ENCODE assay signal across 21 cellular contexts in the genomic region with DNA sequence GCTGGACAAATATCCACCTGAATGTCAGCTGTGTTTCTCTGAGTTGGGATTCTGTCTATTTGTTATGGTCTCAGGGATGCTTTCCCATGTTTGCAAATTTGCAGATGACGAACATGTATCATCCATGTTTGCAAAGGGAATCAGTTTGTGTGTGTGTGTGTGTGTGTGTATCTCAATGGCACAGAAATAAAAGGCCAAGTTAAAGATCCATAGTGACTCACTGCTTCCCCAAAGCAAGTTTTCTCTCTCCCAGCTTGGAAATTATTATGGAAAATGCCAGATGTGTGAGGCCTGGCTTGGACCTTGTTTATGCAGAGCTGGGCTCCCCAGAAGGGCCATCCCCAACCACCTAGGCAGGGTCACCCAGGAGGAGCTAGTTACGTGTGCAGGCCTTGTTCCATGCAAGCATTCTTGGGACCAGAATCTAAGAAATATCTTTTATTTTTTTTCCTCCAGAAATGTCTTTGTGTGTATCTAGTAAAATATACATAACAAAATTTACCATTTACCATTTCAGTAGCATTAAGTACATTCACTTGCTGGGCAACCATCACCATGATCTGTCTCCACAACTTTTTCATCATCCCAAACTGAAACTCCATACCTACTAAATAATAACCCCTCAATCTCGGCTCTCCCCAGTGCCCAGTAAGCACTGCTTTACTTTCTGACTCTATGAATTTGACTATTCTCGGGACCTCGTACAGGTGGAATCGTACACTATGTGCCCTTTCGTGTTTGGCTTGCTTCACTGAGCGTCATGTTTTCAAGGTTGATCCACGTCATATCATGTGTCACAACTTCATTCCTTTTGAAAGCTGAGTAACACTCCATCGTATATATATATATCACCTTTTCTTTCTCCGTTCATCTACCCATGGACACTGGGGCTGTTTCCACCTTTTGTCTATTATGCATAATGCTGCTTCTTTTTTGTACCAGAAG. TPM values are rescaled to one million over a fixed set of nuclear protein-coding genes. Genes with fewer than 3 reads are reported as not detected.
A peak's percentile ranks its signal among the peaks of the same experiment; 100 is the strongest.
DNase-seq lines count a peak whose midpoint lies in the region; ATAC-seq, FAIRE-seq and TF ChIP-seq lines count a peak whose summit lies in the region.
"Had no signal": no experiment of that assay in that cellular context is flagged by ENCODE, and none has a peak within 500 bp of the region (broad histone marks: within the 10 kb centered on the region; RNA-seq: fewer than 3 reads in every experiment).

No MANE protein-coding gene starts in this region.

- 53 to 62% (median 58%) methylated on average over 11 of the region's 11 CpGs for WGBS in adrenal gland, 4 donors

- no peak for TF ChIP-seq CTCF in adrenal gland (IDR thresholded peaks at IDR 0.05)
- no peak for TF ChIP-seq CTCF in keratinocyte (optimal IDR thresholded peaks at IDR 0.05 in 1 of 3, IDR thresholded peaks at IDR 0.05 in 1 of 3, conservative IDR thresholded peaks at IDR 0.05 in 1 of 3; ENCODE audit: extremely low read depth in 1 of 3, insufficient read depth in 2 of 3, low read length in 3 of 3)

- peaks cover 15% of the 10 kb centered on the region for H3K79me2 ChIP-seq in keratinocyte (ENCODE audit: control insufficient read depth, insufficient read depth, low read length)

- H3K27me3 ChIP-seq in adrenal gland = no peaks in the 10 kb centered on the region
- H3K27me3 ChIP-seq in keratinocyte (ENCODE audit: control insufficient read depth, extremely low read depth, insufficient read depth, low read length) = no peaks in the 10 kb centered on the region
- no peaks in the 10 kb centered on the region for H3K27me3 ChIP-seq in stomach smooth muscle (ENCODE audit: control insufficient read depth in 1 of 2, insufficient read depth in 2 of 2, low read length in 2 of 2)
- H3K27me3 ChIP-seq: neutrophil, SJCRH30 had no signal

- H3K4me3 ChIP-seq in adrenal gland = no peak overlapping the region
- H3K4me3 ChIP-seq in keratinocyte (ENCODE audit: control insufficient read depth in 2 of 3, extremely low read depth in 1 of 3, insufficient read depth in 2 of 3, low read depth in 1 of 3, low read length in 3 of 3) = no peak overlapping the region
- no peak overlapping the region for H3K4me3 ChIP-seq in stomach smooth muscle (ENCODE audit: low read length in 2 of 2)
- H3K4me3 ChIP-seq: SJCRH30 had no signal

- H3K36me3 ChIP-seq in adrenal gland (replicated peaks in 1 of 2) (no peaks in the 10 kb centered on the region), keratinocyte (ENCODE audit: control insufficient read depth in 2 of 2, extremely low read depth in 1 of 2, insufficient read depth in 2 of 2, low read length in 2 of 2) (no peaks in the 10 kb centered on the region), stomach smooth muscle (ENCODE audit: control insufficient read depth in 2 of 2, insufficient read depth in 2 of 2, low read length in 2 of 2) (no peaks in the 10 kb centered on the region)
- H3K36me3 ChIP-seq: neutrophil, SJCRH30 had no signal

- H3K9me3 ChIP-seq in adrenal gland (replicated peaks in 1 of 3) = no peaks in the 10 kb centered on the region
- H3K9me3 ChIP-seq in keratinocyte (ENCODE audit: control insufficient read depth, low read depth, low read length) = no peaks in the 10 kb centered on the region
- no peaks in the 10 kb centered on the region for H3K9me3 ChIP-seq in stomach smooth muscle (ENCODE audit: control insufficient read depth in 2 of 2, low read length in 2 of 2)
- H3K9me3 ChIP-seq: neutrophil, SJCRH30 had no signal

- DNase-seq in activated CD8-positive, alpha-beta memory T cell treated with anti-CD3 and anti-CD28 coated beads, Interleukin-2, amount 50 U/mL, for 48 hours = peak; percentile 22
- no peak for DNase-seq in activated CD8-positive, alpha-beta memory T cell treated with anti-CD3 and anti-CD28 coated beads for 24 hours
- peak in 5 of 7 donors; percentile 40 to 74 (median 61) for DNase-seq in adrenal gland
- DNase-seq in keratinocyte (ENCODE audit: low read depth, low spot score) = no peak
- no peak for DNase-seq in NCI-H1105 (lab: John Stamatoyannopoulos, UW)
- DNase-seq in NCI-H2029 treated with DMSO at 0.1 percent for 48 hours (lab: John Stamatoyannopoulos, UW) = no peak
- DNase-seq: activated CD8-positive, alpha-beta memory T cell treated with anti-CD3 and anti-CD28 coated beads, Interleukin-2, amount 10 ng/mL, durations not matched to agents 7 days and 5 days; central memory CD4-positive, alpha-beta T cell; DMS 273 treated with DMSO at 0.1 percent for 48 hours; effector CD4-positive, alpha-beta T cell; foreskin melanocyte; NCI-H1417; NCI-H526; SJCRH30; stimulated activated CD4-positive, alpha-beta T cell treated with anti-CD3 and anti-CD28 coated beads, Interleukin-4, amount 100 ng/mL, for 1 hour had no signal

- H3K9ac ChIP-seq in keratinocyte (ENCODE audit: control insufficient read depth, extremely low read depth, insufficient read depth, low read length) (no peak overlapping the region), stomach smooth muscle (ENCODE audit: low read length in 2 of 2) (no peak overlapping the region)

- ATAC-seq in HG02759 (IDR thresholded peaks at IDR 0.05; ENCODE audit: unreplicated experiment) = no peak
- ATAC-seq: activated CD4-positive, CD25-positive, alpha-beta regulatory T cell treated with anti-CD3 and anti-CD28 coated beads, Interleukin-2, amount 50 U/mL, for 24 hours; activated CD8-positive, alpha-beta memory T cell treated with anti-CD3 and anti-CD28 coated beads, Interleukin-2, amount 10 ng/mL, durations not matched to agents 7 days and 5 days had no signal

- intact Hi-C loops in adrenal gland (cut with DNase I) = no loop called here

- peak in 1 of 2 donors; percentile 47 for TF ChIP-seq POLR2A in adrenal gland (IDR thresholded peaks at IDR 0.05)

- no peaks in the 10 kb centered on the region for H3K9me1 ChIP-seq in keratinocyte (ENCODE audit: control insufficient read depth, extremely low read depth, insufficient read depth, low read length)

- no peak overlapping the region for H3K4me2 ChIP-seq in keratinocyte (ENCODE audit: control insufficient read depth, extremely low read depth, insufficient read depth, low read depth, low read length)

- dilution Hi-C loops in keratinocyte (cut with MboI; ENCODE audit: extremely low pct_ligation_motif_present, low sequenced_read_pairs) = no loop called here

- FAIRE-seq in keratinocyte (lab: Jason Lieb, UNC) = peak; percentile 57

- H2AFZ ChIP-seq in keratinocyte (ENCODE audit: control insufficient read depth, low read length) = no peak overlapping the region

- no peaks in the 10 kb centered on the region for H4K20me1 ChIP-seq in keratinocyte (ENCODE audit: control insufficient read depth, extremely low read depth, insufficient read depth, low read length)

- H3K27ac ChIP-seq in adrenal gland = peak overlapping the region; percentile 41 to 92 (median 82)
- no peak overlapping the region for H3K27ac ChIP-seq in keratinocyte (ENCODE audit: control insufficient read depth, insufficient read depth, low read length)
- peak overlapping the region; percentile 1 for H3K27ac ChIP-seq in stomach smooth muscle (ENCODE audit: low read length)
- H3K27ac ChIP-seq: neutrophil, SJCRH30 had no signal

- H3K4me1 ChIP-seq in adrenal gland (replicated peaks in 1 of 2) = peaks cover 25 to 38% of the 10 kb centered on the region in 2 donors
- H3K4me1 ChIP-seq in keratinocyte (ENCODE audit: control insufficient read depth, extremely low read depth, insufficient read depth, low read length) = peaks cover 35% of the 10 kb centered on the region
- H3K4me1 ChIP-seq in stomach smooth muscle (ENCODE audit: control insufficient read depth, insufficient read depth, low read length) = peaks cover 11% of the 10 kb centered on the region

RNA-seq across cellular contexts. Expression of a gene that starts 56.6 kb away (rescaled TPM):
- under 1 TPM in 3 of 8 donors, not detected in 5; 0.07 to 0.24 (median 0.13) TPM for total RNA-seq in adrenal gland
- polyA plus RNA-seq in adrenal gland (under 1 TPM in 1 of 3 donors, not detected in 2; 0.16 TPM), keratinocyte (1.5 to 1.7 TPM (median 1.7 TPM) in 3 replicates)
- polyA plus RNA-seq in keratinocyte (2011; ENCODE audit: low read depth) = 3.7 TPM
- 0.84 and 1.9 TPM in 2 replicates for polyA plus RNA-seq in keratinocyte (2011; cell fraction: cytosol; rRNA removed)
- polyA plus RNA-seq in keratinocyte (2011; cell fraction: nucleus; rRNA removed) = 1.7 and 2.4 TPM in 2 replicates
- polyA plus RNA-seq in keratinocyte (2012; ENCODE audit: low replicate concordance) = 6.6 and 6.8 TPM in 2 replicates
- 1.9 to 4.9 TPM (median 3.9 TPM) in 3 replicates for polyA minus RNA-seq in keratinocyte
- polyA minus RNA-seq in keratinocyte (2011; cell fraction: cytosol; rRNA and poly(A)+ RNA removed) = 5.0 TPM
- polyA minus RNA-seq in keratinocyte (2011; cell fraction: nucleus; rRNA and poly(A)+ RNA removed) = 3.7 and 7.1 TPM in 2 replicates
- total RNA-seq: activated CD8-positive, alpha-beta memory T cell treated with anti-CD3 and anti-CD28 coated beads, Interleukin-2, amount 10 ng/mL, durations not matched to agents 7 days and 5 days; activated T-helper 2 cell treated with anti-CD3 and anti-CD28 coated beads, Interferon-gamma antibody, Interleukin-2, Interleukin-4, amounts not matched to agents 10 μg/mL and 5 μg/mL and 100 μg/mL, durations not matched to agents 14 hours and 24 hours and 36 hours; mononuclear cell; SJCRH30 had no signal

Comparison
In these comparisons a context has a peak if more than half of its experiments do, and no peak if none do; other contexts are left out.
1. DNase-seq: peak in activated CD8-positive, alpha-beta memory T cell treated with anti-CD3 and anti-CD28 coated beads, Interleukin-2, amount 50 U/mL, for 48 hours (single experiment) and adrenal gland (5 of 7); none in activated CD8-positive, alpha-beta memory T cell treated with anti-CD3 and anti-CD28 coated beads for 24 hours (single experiment), keratinocyte (single experiment), NCI-H1105 (single experiment) and NCI-H2029 treated with DMSO at 0.1 percent for 48 hours (single experiment).